Comparison of ENCODE assay signal across 1 cellular context in the genomic region with DNA sequence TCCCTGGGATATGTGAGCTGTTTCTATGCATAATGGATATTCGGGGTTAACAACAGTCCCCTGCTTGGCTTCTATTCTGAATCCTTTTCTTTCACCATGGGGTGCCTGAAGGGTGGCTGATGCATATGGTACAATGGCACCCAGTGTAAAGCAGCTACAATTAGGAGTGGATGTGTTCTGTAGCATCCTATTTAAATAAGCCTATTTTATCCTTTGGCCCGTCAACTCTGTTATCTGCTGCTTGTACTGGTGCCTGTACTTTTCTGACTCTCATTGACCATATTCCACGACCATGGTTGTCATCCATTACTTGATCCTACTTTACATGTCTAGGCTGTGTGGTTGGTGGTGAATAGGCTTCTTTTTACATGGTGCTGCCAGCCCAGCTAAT.
TF ChIP-seq lines count a peak whose summit lies in the region.

No MANE protein-coding gene starts in this region.

TF ChIP-seq in endothelial cell of umbilical vein, 7 proteins besides CTCF, POLR2A, EP300 and RAD21 (continued from another document):
- TF ChIP-seq EZH2 (IDR thresholded peaks at IDR 0.05; ENCODE audit: borderline replicate concordance, low read depth, low read length, severe bottlenecking): no peak
- no peak for TF ChIP-seq MYC (IDR thresholded peaks at IDR 0.05; ENCODE audit: low read depth, low read length)
- no peak for TF ChIP-seq FOS (IDR thresholded peaks at IDR 0.05; ENCODE audit: borderline replicate concordance, insufficient read depth, low read length)
- TF ChIP-seq, protein P1, sequence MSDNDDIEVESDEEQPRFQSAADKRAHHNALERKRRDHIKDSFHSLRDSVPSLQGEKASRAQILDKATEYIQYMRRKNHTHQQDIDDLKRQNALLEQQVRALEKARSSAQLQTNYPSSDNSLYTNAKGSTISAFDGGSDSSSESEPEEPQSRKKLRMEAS (IDR thresholded peaks at IDR 0.05; ENCODE audit: insufficient read depth, insufficient read length): no peak
- no peak for TF ChIP-seq POLR2AphosphoS5 (IDR thresholded peaks at IDR 0.05; ENCODE audit: insufficient read depth, low read depth, low read length)
- no peak for TF ChIP-seq GATA2 (IDR thresholded peaks at IDR 0.05; ENCODE audit: insufficient read depth, insufficient read length, low read depth, low read length)
